In genomic region chr10:129465796-129466702, GRCh38 we compare ENCODE assay signal across 1 cellular context.
TF ChIP-seq lines count a peak whose summit lies in the region.

No MANE protein-coding gene starts in this region.

TF ChIP-seq in GM12878, 131 proteins besides CTCF, POLR2A, EP300 and RAD21 (continued from another document):
- TF ChIP-seq MEF2B (IDR thresholded peaks at IDR 0.05; ENCODE audit: partially characterized antibody, poor library complexity, severe bottlenecking): no peak
- no peak for TF ChIP-seq RELB (IDR thresholded peaks at IDR 0.05; ENCODE audit: low read depth)
TF ChIP-seq in GM12878: peak in this region for 0.
